In the genomic region with DNA sequence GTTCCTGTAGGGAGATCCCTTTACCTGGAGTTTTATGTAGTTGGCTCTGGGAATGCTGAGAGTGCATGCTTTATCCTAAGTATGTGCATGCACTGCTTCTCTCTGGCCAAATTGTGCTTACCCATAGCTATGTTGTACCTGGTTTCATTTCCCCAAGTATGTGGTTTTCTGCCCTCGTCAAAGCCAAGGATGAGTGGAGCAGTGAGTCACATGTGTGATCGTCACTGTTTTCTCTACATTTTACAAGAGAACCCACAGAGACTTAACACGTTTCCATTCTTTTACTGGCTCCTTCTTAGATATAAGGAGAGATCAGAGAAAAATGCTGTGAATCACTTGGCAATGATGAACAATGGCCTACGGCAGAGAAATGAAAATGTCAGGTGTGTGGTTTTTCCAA, we compare ENCODE assay signal across 9 cellular contexts. TPM values are rescaled to one million over a fixed set of nuclear protein-coding genes. Genes with fewer than 3 reads are reported as not detected.
DNase-seq lines count a peak whose midpoint lies in the region; ATAC-seq and TF ChIP-seq lines count a peak whose summit lies in the region.
"Had no signal": no experiment of that assay in that cellular context is flagged by ENCODE, and none has a peak within 500 bp of the region (broad histone marks: within the 10 kb centered on the region; RNA-seq: fewer than 3 reads in every experiment).

No MANE protein-coding gene starts in this region.

- in situ Hi-C loops in gastrocnemius medialis (cut with MboI; ENCODE audit: low sequenced_read_pairs in 4 of 4): no loop called here

- peak; percentile 98 for ATAC-seq in HG02884 (IDR thresholded peaks at IDR 0.05; ENCODE audit: unreplicated experiment)
- no peak for ATAC-seq in gastrocnemius medialis
- ATAC-seq: A549 had no signal

- H3K27ac ChIP-seq in prostate gland: no peak overlapping the region
- no peak overlapping the region for H3K27ac ChIP-seq in gastrocnemius medialis
- H3K27ac ChIP-seq: A549 had no signal

- H3K4me1 ChIP-seq in prostate gland (replicated peaks) (no peaks in the 10 kb centered on the region), gastrocnemius medialis (no peaks in the 10 kb centered on the region)
- H3K4me1 ChIP-seq: A549 had no signal

- WGBS in prostate gland: 40% methylated on average over 4 of the region's 4 CpGs

- DNase-seq in SKM-1 treated with dmso at 0.1 percent for 144 hours (lab: John Stamatoyannopoulos, UW; ENCODE audit: unreplicated experiment): peak; percentile 27
- DNase-seq in SKM-1 (lab: John Stamatoyannopoulos, UW; ENCODE audit: unreplicated experiment): no peak
- DNase-seq in NOMO-1 treated with dmso at 0.1 percent for 144 hours (lab: John Stamatoyannopoulos, UW; ENCODE audit: unreplicated experiment): peak; percentile 24
- DNase-seq in fibroblast of mammary gland (ENCODE audit: low read depth): peak; percentile 24
- no peak for DNase-seq in OCI-M2 (lab: John Stamatoyannopoulos, UW; ENCODE audit: unreplicated experiment)
- no peak for DNase-seq in prostate gland (ENCODE audit: low spot score)
- no peak for DNase-seq in gastrocnemius medialis

- H3K4me3 ChIP-seq in fibroblast of mammary gland (ENCODE audit: control insufficient read depth, low read depth, low read length) (no peak overlapping the region), prostate gland (no peak overlapping the region), gastrocnemius medialis (no peak overlapping the region)
- H3K4me3 ChIP-seq: A549 had no signal

- H3K9me3 ChIP-seq in prostate gland: no peaks in the 10 kb centered on the region
- no peaks in the 10 kb centered on the region for H3K9me3 ChIP-seq in gastrocnemius medialis

- TF ChIP-seq POLR2A in prostate gland (IDR thresholded peaks at IDR 0.05) (no peak), gastrocnemius medialis (IDR thresholded peaks at IDR 0.05) (no peak)

- TF ChIP-seq CTCF in fibroblast of mammary gland (conservative IDR thresholded peaks at IDR 0.05; ENCODE audit: control insufficient read depth, insufficient read depth, low read depth, low read length) (no peak), prostate gland (IDR thresholded peaks at IDR 0.05) (no peak), gastrocnemius medialis (IDR thresholded peaks at IDR 0.05 in 4 of 5, conservative IDR thresholded peaks at IDR 0.05 in 1 of 5) (no peak)

- intact Hi-C loops in prostate gland (cut with DNase I) (no loop called here), gastrocnemius medialis (cut with DNase I; ENCODE audit: low total_unique reads) (no loop called here)

- H3K36me3 ChIP-seq in prostate gland: no peaks in the 10 kb centered on the region
- no peaks in the 10 kb centered on the region for H3K36me3 ChIP-seq in gastrocnemius medialis

- H3K27me3 ChIP-seq in prostate gland (replicated peaks; ENCODE audit: insufficient read depth) (no peaks in the 10 kb centered on the region), gastrocnemius medialis (no peaks in the 10 kb centered on the region)

RNA-seq across cellular contexts. Expression of gene MAST4, which starts 42.0 kb away (rescaled TPM):
- 10 to 100 TPM; 36.8 to 45.7 TPM for total RNA-seq in prostate gland
- 10 to 100 TPM; 24.1 to 42.0 (median 38.5) TPM for total RNA-seq in gastrocnemius medialis

Comparison
In these comparisons a context has a peak if more than half of its experiments do, and no peak if none do; other contexts are left out.
1. DNase-seq: peak in SKM-1 treated with dmso at 0.1 percent for 144 hours (single experiment), NOMO-1 treated with dmso at 0.1 percent for 144 hours (single experiment) and fibroblast of mammary gland (single experiment); none in SKM-1 (single experiment), OCI-M2 (single experiment), prostate gland (single experiment) and gastrocnemius medialis (0 of 2).